ENCODE assay signal across 18 cellular contexts in genomic region chr1:107195476-107195875, GRCh38. TPM values are rescaled to one million over a fixed set of nuclear protein-coding genes. Genes with fewer than 3 reads are reported as not detected.
DNase-seq lines count a peak whose midpoint lies in the region; ATAC-seq and TF ChIP-seq lines count a peak whose summit lies in the region.
"Had no signal": no experiment of that assay in that cellular context is flagged by ENCODE, and none has a peak within 500 bp of the region (broad histone marks: within the 10 kb centered on the region; RNA-seq: fewer than 3 reads in every experiment).

No MANE protein-coding gene starts in this region.

- no peaks in the 10 kb centered on the region for H3K9me3 Mint-ChIP-seq in activated T-cell treated with anti-CD3 and anti-CD28 coated beads, Interleukin-2, amount 50 U/mL, for 72 hours
- no peaks in the 10 kb centered on the region for H3K9me3 Mint-ChIP-seq in immature natural killer cell

- no peaks in the 10 kb centered on the region for H3K79me2 ChIP-seq in fibroblast of lung (ENCODE audit: control insufficient read depth, insufficient read depth, low read length)

- POLR2A ChIA-PET in A673 (lab: Charles Lee; ENCODE audit: low non-redundant PET) = no interaction called here

- H3K36me3 ChIP-seq in A673 (ENCODE audit: insufficient read depth, low read length, poor library complexity, severe bottlenecking) (peaks cover 2% of the 10 kb centered on the region), fibroblast of lung (ENCODE audit: control insufficient read depth, insufficient read depth, low read length) (no peaks in the 10 kb centered on the region)
- H3K36me3 ChIP-seq: BLaER1 treated with 17β-estradiol and CSF1 and Interleukin-3, amounts not matched to agents 10 nM and 100 nM; Peyer's patch had no signal

- H3K27ac ChIP-seq in A673 (ENCODE audit: low read depth, low read length, poor library complexity, severe bottlenecking) = peak overlapping the region; percentile 9
- no peak overlapping the region for H3K27ac ChIP-seq in fibroblast of lung (ENCODE audit: insufficient read depth, low read length)
- H3K27ac ChIP-seq: 22Rv1; BLaER1 treated with 17β-estradiol and CSF1 and Interleukin-3, amounts not matched to agents 10 nM and 100 nM; HL-60; Peyer's patch had no signal

- ATAC-seq in activated T-cell treated with anti-CD3 and anti-CD28 coated beads, Interleukin-2, amount 50 U/mL, for 72 hours (replicated peaks in 1 of 2) = no peak

- no peaks in the 10 kb centered on the region for H3K4me1 Mint-ChIP-seq in activated T-cell treated with anti-CD3 and anti-CD28 coated beads, Interleukin-2, amount 50 U/mL, for 72 hours (ENCODE audit: low read depth)
- no peaks in the 10 kb centered on the region for H3K4me1 Mint-ChIP-seq in immature natural killer cell

- BruUV-seq in A673 (replicated peaks; lab: Mats Ljungman, UMichigan) = no TSS peak

- CTCF ChIA-PET in A673 (lab: Charles Lee) = no interaction called here

- intact Hi-C loops in A673 (cut with micrococcal nuclease; ENCODE audit: unreplicated experiment) = no loop called here

- no peaks in the 10 kb centered on the region for H3K36me3 Mint-ChIP-seq in activated T-cell treated with anti-CD3 and anti-CD28 coated beads, Interleukin-2, amount 50 U/mL, for 72 hours (ENCODE audit: insufficient read depth in 2 of 2)
- H3K36me3 Mint-ChIP-seq in immature natural killer cell = no peaks in the 10 kb centered on the region

- DNase-seq in A673 (ENCODE audit: low spot score) = no peak
- peak; percentile 13 for DNase-seq in NCI-H226
- DNase-seq in fibroblast of lung (ENCODE audit: low read depth in 2 of 2) = peak; percentile 34 to 42
- peak; percentile 67 for DNase-seq in kidney tubule cell (ENCODE audit: low spot score)
- DNase-seq in activated T-cell treated with anti-CD3 and anti-CD28 coated beads, Interleukin-2, amount 50 U/mL, for 72 hours = no peak
- DNase-seq in immature natural killer cell = no peak
- no peak for DNase-seq in DMS153 treated with DMSO at 0.1 percent for 48 hours (lab: John Stamatoyannopoulos, UW; ENCODE audit: unreplicated experiment)
- DNase-seq in superior temporal gyrus (ENCODE audit: extremely low spot score) = no peak
- DNase-seq: HCEC 1CT, MM.1S, NCI-H1105, NCI-H187, NCI-H82, Peyer's patch, SHP77 had no signal

- TF ChIP-seq CTCF in A673 (conservative IDR thresholded peaks at IDR 0.05; ENCODE audit: low read depth, low read length) (no peak), fibroblast of lung (conservative IDR thresholded peaks at IDR 0.05 in 1 of 2, IDR thresholded peaks at IDR 0.05 in 1 of 2; ENCODE audit: low read depth in 1 of 2, low read length in 2 of 2) (no peak)

- H2AFZ ChIP-seq in fibroblast of lung (ENCODE audit: low read length) = no peak overlapping the region

- no peak overlapping the region for H3K9ac ChIP-seq in fibroblast of lung (ENCODE audit: insufficient read depth, low read length)
- H3K9ac ChIP-seq: BLaER1 treated with 17β-estradiol and CSF1 and Interleukin-3, amounts not matched to agents 10 nM and 100 nM had no signal

- no peak overlapping the region for H3K4me3 ChIP-seq in A673 (ENCODE audit: low read depth, low read length, poor library complexity, severe bottlenecking)
- H3K4me3 ChIP-seq in fibroblast of lung (replicated peaks in 1 of 4; ENCODE audit: control extremely low read depth in 1 of 4, insufficient read depth in 1 of 4, low read depth in 3 of 4, low read length in 4 of 4) = no peak overlapping the region
- H3K4me3 ChIP-seq: BLaER1 treated with 17β-estradiol and CSF1 and Interleukin-3, amounts not matched to agents 10 nM and 100 nM; Peyer's patch had no signal

- H3K4me1 ChIP-seq in A673 (ENCODE audit: insufficient read depth, low read length, poor library complexity, severe bottlenecking) (peaks cover 66% of the 10 kb centered on the region), fibroblast of lung (ENCODE audit: control insufficient read depth, extremely low read depth, insufficient read depth, low read length) (no peaks in the 10 kb centered on the region)
- H3K4me1 ChIP-seq: BLaER1 treated with 17β-estradiol and CSF1 and Interleukin-3, amounts not matched to agents 10 nM and 100 nM; Peyer's patch had no signal

- H3K27me3 Mint-ChIP-seq in activated T-cell treated with anti-CD3 and anti-CD28 coated beads, Interleukin-2, amount 50 U/mL, for 72 hours (ENCODE audit: low read depth) = no peaks in the 10 kb centered on the region
- no peaks in the 10 kb centered on the region for H3K27me3 Mint-ChIP-seq in immature natural killer cell (ENCODE audit: low read depth in 3 of 3)

- no peak overlapping the region for H3K4me3 Mint-ChIP-seq in activated T-cell treated with anti-CD3 and anti-CD28 coated beads, Interleukin-2, amount 50 U/mL, for 72 hours
- H3K4me3 Mint-ChIP-seq in immature natural killer cell = no peak overlapping the region

- H3K9me3 ChIP-seq in A673 (ENCODE audit: low read depth, low read length, poor library complexity, severe bottlenecking) (no peaks in the 10 kb centered on the region), fibroblast of lung (ENCODE audit: control insufficient read depth, insufficient read depth, low read depth, low read length) (no peaks in the 10 kb centered on the region)
- H3K9me3 ChIP-seq: Peyer's patch had no signal

- no peak overlapping the region for H3K27ac Mint-ChIP-seq in activated T-cell treated with anti-CD3 and anti-CD28 coated beads, Interleukin-2, amount 50 U/mL, for 72 hours
- H3K27ac Mint-ChIP-seq in immature natural killer cell = no peak overlapping the region

- no peak overlapping the region for H3K4me2 ChIP-seq in fibroblast of lung (ENCODE audit: extremely low read depth, insufficient read depth, low read length)
- H3K4me2 ChIP-seq: BLaER1 treated with 17β-estradiol and CSF1 and Interleukin-3, amounts not matched to agents 10 nM and 100 nM had no signal

- H3K27me3 ChIP-seq in A673 (replicated peaks; ENCODE audit: insufficient read depth, low read depth, low read length, poor library complexity) (no peaks in the 10 kb centered on the region), fibroblast of lung (ENCODE audit: control insufficient read depth, insufficient read depth, low read length) (no peaks in the 10 kb centered on the region)
- H3K27me3 ChIP-seq: BLaER1 treated with 17β-estradiol and CSF1 and Interleukin-3, amounts not matched to agents 10 nM and 100 nM; Peyer's patch had no signal

- H4K20me1 ChIP-seq in fibroblast of lung (ENCODE audit: control insufficient read depth, extremely low read depth, insufficient read depth, low read length) = no peaks in the 10 kb centered on the region
- H4K20me1 ChIP-seq: BLaER1 treated with 17β-estradiol and CSF1 and Interleukin-3, amounts not matched to agents 10 nM and 100 nM had no signal

RNA-seq across cellular contexts. Expression of gene NTNG1, which starts 54.6 kb away (rescaled TPM):
- total RNA-seq in A673 (2021) (91.5 and 93.8 TPM in 2 replicates), fibroblast of lung (4.4 and 8.6 TPM in 2 replicates)
- polyA plus RNA-seq in fibroblast of lung (0.82 and 12.5 TPM in 2 replicates), immature natural killer cell (not detected)
- 0.29 and 6.8 TPM in 2 replicates for polyA plus RNA-seq in fibroblast of lung (2012)
- polyA minus RNA-seq in fibroblast of lung (ENCODE audit: low replicate concordance) = 5.1 TPM in 1 of 2 replicates, not detected in the other
- total RNA-seq in activated T-cell treated with anti-CD3 and anti-CD28 coated beads, Interleukin-2, amount 50 U/mL, for 72 hours = under 1 TPM in 1 of 2 donors, not detected in 1; 0.48 TPM

Comparison
In these comparisons a context has a peak if more than half of its experiments do, and no peak if none do; other contexts are left out.
1. DNase-seq: peak in NCI-H226 (single experiment), fibroblast of lung (2 of 2) and kidney tubule cell (single experiment); none in A673 (single experiment), activated T-cell treated with anti-CD3 and anti-CD28 coated beads, Interleukin-2, amount 50 U/mL, for 72 hours (0 of 2), immature natural killer cell (0 of 3), DMS153 treated with DMSO at 0.1 percent for 48 hours (single experiment) and superior temporal gyrus (single experiment).